In the genomic region with DNA sequence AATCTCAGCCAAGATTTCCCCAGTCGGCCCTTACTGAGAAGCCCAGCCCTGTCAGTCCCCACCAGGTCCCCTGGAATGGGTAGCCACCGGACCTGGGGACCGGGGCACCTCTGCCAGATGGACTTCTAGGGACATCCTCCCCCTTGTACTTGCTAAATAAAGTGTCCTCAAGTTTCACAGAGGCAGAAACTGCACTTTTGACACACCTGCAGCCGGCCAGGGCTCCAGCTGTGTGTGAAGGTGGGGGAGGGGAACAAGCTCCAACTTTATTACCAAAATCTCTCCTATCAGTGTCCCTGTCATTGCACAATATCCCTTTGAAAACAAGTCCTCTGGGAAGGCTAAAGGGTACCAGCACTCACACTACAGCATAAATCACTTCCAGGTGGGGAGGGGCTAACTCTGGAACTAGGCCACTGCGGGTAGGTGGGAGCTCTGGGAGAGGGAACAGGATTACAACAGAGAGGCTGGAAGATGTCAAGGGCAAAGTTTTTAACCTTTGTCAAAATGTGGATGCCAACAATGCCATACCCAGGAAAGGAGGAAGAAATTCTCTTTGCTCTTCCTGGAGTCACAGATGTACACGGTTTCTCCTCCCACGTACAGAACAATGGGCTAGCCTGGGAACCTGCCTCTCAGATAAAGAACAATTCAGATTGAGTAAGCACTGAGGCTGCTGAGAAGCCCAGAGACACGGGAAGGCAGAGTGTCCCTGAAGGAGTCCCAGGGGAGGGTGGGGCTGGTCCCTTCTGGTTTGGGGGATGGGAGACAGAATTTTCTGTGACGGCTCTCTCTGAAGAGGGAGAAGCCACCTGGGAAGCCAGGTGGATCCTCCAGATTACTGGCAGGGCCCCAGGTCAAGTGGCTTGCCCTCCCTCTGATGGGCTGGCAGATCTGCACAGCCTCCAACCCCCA, we compare ENCODE assay signal across 11 cellular contexts. TPM values are rescaled to one million over a fixed set of nuclear protein-coding genes. Genes with fewer than 3 reads are reported as not detected.
DNase-seq lines count a peak whose midpoint lies in the region; ATAC-seq and FAIRE-seq lines count a peak whose summit lies in the region.
"Had no signal": no experiment of that assay in that cellular context is flagged by ENCODE, and none has a peak within 500 bp of the region (broad histone marks: within the 10 kb centered on the region; RNA-seq: fewer than 3 reads in every experiment).

No MANE protein-coding gene starts in this region.

- H3K9me3 Mint-ChIP-seq in dendritic cell treated with granulocyte-macrophage colony-stimulating factor and Interleukin-4, amounts not matched to agents 40 ng/mL and 50 ng/mL, for 4 days, result no peaks in the 10 kb centered on the region

- ATAC-seq in GM19463 (IDR thresholded peaks at IDR 0.05; ENCODE audit: unreplicated experiment) (peak; percentile 47), HG03159 (IDR thresholded peaks at IDR 0.05; ENCODE audit: unreplicated experiment) (no peak), HG02571 (IDR thresholded peaks at IDR 0.05; ENCODE audit: unreplicated experiment) (no peak)

- no peak for FAIRE-seq in small intestine (lab: Jason Lieb, UNC)

- H3K4me1 ChIP-seq in small intestine (ENCODE audit: control insufficient read depth in 2 of 2, insufficient read depth in 1 of 2, low read depth in 1 of 2, low read length in 1 of 2) (peaks cover 0 to 5% of the 10 kb centered on the region in 2 donors), HAP-1 (no peaks in the 10 kb centered on the region)

- H3K9me3 ChIP-seq in small intestine (ENCODE audit: control insufficient read depth, low read depth) (no peaks in the 10 kb centered on the region), HAP-1 (no peaks in the 10 kb centered on the region)

- in situ Hi-C loops in HAP-1 (cut with MboI; ENCODE audit: low sequenced_read_pairs), result no loop called here

- peak; percentile 97 to 99 for DNase-seq in NCI-H187 (lab: John Stamatoyannopoulos, UW)
- DNase-seq in small intestine, result peak; percentile 74
- DNase-seq in HAP-1 (ENCODE audit: low spot score in 2 of 2), result no peak
- no peak for DNase-seq in T1000 (lab: John Stamatoyannopoulos, UW)
- DNase-seq: activated effector memory CD4-positive, alpha-beta T cell treated with Interleukin-2 at 50 U/mL for 16 hours; stimulated activated CD4-positive, alpha-beta T cell treated with anti-CD3 and anti-CD28 coated beads, Interleukin-15, amount 100 ng/mL, for 24 hours; T-helper 2 cell had no signal

- peaks cover 6% of the 10 kb centered on the region for H3K27me3 Mint-ChIP-seq in dendritic cell treated with granulocyte-macrophage colony-stimulating factor and Interleukin-4, amounts not matched to agents 40 ng/mL and 50 ng/mL, for 4 days

- H3K27ac ChIP-seq in small intestine (ENCODE audit: low read depth in 1 of 2, low read length in 1 of 2), result peak overlapping the region; percentile 82 to 88

- H3K4me3 ChIP-seq in small intestine (ENCODE audit: low read depth in 1 of 2, low read length in 2 of 2) (no peak overlapping the region), HAP-1 (no peak overlapping the region)

- no peak overlapping the region for H3K4me3 Mint-ChIP-seq in dendritic cell treated with granulocyte-macrophage colony-stimulating factor and Interleukin-4, amounts not matched to agents 40 ng/mL and 50 ng/mL, for 4 days

- peak overlapping the region; percentile 6 for H3K27ac Mint-ChIP-seq in dendritic cell treated with granulocyte-macrophage colony-stimulating factor and Interleukin-4, amounts not matched to agents 40 ng/mL and 50 ng/mL, for 4 days

- WGBS in small intestine, 3 donors, result 15 to 49% (median 35%) methylated on average over 8 to 9 of the region's 9 CpGs

- intact Hi-C loops in dendritic cell treated with granulocyte-macrophage colony-stimulating factor and Interleukin-4, amounts not matched to agents 40 ng/mL and 50 ng/mL, for 4 days (cut with micrococcal nuclease), result no loop called here

- H3K27me3 ChIP-seq in small intestine (ENCODE audit: control insufficient read depth in 2 of 2, insufficient read depth in 2 of 2, low read length in 2 of 2) (no peaks in the 10 kb centered on the region), HAP-1 (ENCODE audit: low read depth) (no peaks in the 10 kb centered on the region)

- no peaks in the 10 kb centered on the region for H3K36me3 Mint-ChIP-seq in dendritic cell treated with granulocyte-macrophage colony-stimulating factor and Interleukin-4, amounts not matched to agents 40 ng/mL and 50 ng/mL, for 4 days (ENCODE audit: low read depth)

- no peaks in the 10 kb centered on the region for H3K4me1 Mint-ChIP-seq in dendritic cell treated with granulocyte-macrophage colony-stimulating factor and Interleukin-4, amounts not matched to agents 40 ng/mL and 50 ng/mL, for 4 days (ENCODE audit: low read depth)

- no peaks in the 10 kb centered on the region for H3K36me3 ChIP-seq in small intestine (ENCODE audit: control insufficient read depth in 2 of 2, insufficient read depth in 2 of 2, low read length in 2 of 2)
- no peaks in the 10 kb centered on the region for H3K36me3 ChIP-seq in HAP-1 (replicated peaks)

RNA-seq across cellular contexts. Expression of gene SDC1, which starts 11.0 kb away (rescaled TPM):
- polyA plus RNA-seq in small intestine, result 10 to 100 TPM; 36.9 to 89.9 (median 38.9) TPM

Comparison
In these comparisons a context has a peak if more than half of its experiments do, and no peak if none do; other contexts are left out.
1. DNase-seq: peak in NCI-H187 (2 of 2) and small intestine (single experiment); none in HAP-1 (0 of 2) and T1000 (single experiment).